In genomic region chr3:169847896-169848295, GRCh38 we compare ENCODE assay signal across 16 cellular contexts. TPM values are rescaled to one million over a fixed set of nuclear protein-coding genes. Genes with fewer than 3 reads are reported as not detected.
DNase-seq lines count a peak whose midpoint lies in the region; TF ChIP-seq lines count a peak whose summit lies in the region.
"Had no signal": no experiment of that assay in that cellular context is flagged by ENCODE, and none has a peak within 500 bp of the region (broad histone marks: within the 10 kb centered on the region; RNA-seq: fewer than 3 reads in every experiment).

No MANE protein-coding gene starts in this region.

- no peak overlapping the region for H2AFZ ChIP-seq in MM.1S (ENCODE audit: low read length)
- H2AFZ ChIP-seq: neural progenitor cell had no signal

- H3K27me3 ChIP-seq in MM.1S (replicated peaks; ENCODE audit: insufficient read depth, low read length): no peaks in the 10 kb centered on the region
- H3K27me3 ChIP-seq: neural progenitor cell had no signal

- H3K36me3 ChIP-seq in MM.1S (replicated peaks; ENCODE audit: insufficient read depth, low read length): no peaks in the 10 kb centered on the region
- H3K36me3 ChIP-seq: HAP-1, neural progenitor cell had no signal

- no peaks in the 10 kb centered on the region for H3K9me3 ChIP-seq in MM.1S (replicated peaks; ENCODE audit: insufficient read depth, low read length)
- H3K9me3 ChIP-seq: HAP-1 had no signal

- H3K9ac ChIP-seq in MM.1S (ENCODE audit: low read length): no peak overlapping the region
- H3K9ac ChIP-seq: neural progenitor cell had no signal

- no peaks in the 10 kb centered on the region for H3K4me1 ChIP-seq in MM.1S (ENCODE audit: low read length)
- H3K4me1 ChIP-seq: HAP-1, neural progenitor cell had no signal

- no peak overlapping the region for H3K4me2 ChIP-seq in MM.1S (ENCODE audit: low read depth, low read length)
- H3K4me2 ChIP-seq: neural progenitor cell had no signal

- H3K27ac ChIP-seq in epithelial cell of prostate (peak overlapping the region; percentile 55), MM.1S (ENCODE audit: low read length) (no peak overlapping the region)
- H3K27ac ChIP-seq: neural progenitor cell, SK-N-MC had no signal

- no peak for TF ChIP-seq CTCF in MM.1S (IDR thresholded peaks at IDR 0.05; ENCODE audit: low read length)

- no peak overlapping the region for H3K4me3 ChIP-seq in MM.1S (ENCODE audit: low read length)
- H3K4me3 ChIP-seq: HAP-1, neural progenitor cell, SK-N-MC had no signal

- no peaks in the 10 kb centered on the region for H3K79me2 ChIP-seq in MM.1S (ENCODE audit: low read length)

- no peaks in the 10 kb centered on the region for H4K20me1 ChIP-seq in MM.1S (ENCODE audit: insufficient read depth, low read length)

- no peaks in the 10 kb centered on the region for H3K9me2 ChIP-seq in MM.1S (replicated peaks; ENCODE audit: insufficient read depth, low read length)

- peak; percentile 66 for DNase-seq in DMS153 treated with DMSO at 0.1 percent for 48 hours (lab: John Stamatoyannopoulos, UW; ENCODE audit: unreplicated experiment)
- peak; percentile 23 for DNase-seq in LHCN-M2 (ENCODE audit: low read depth)
- DNase-seq in NCI-H510A treated with DMSO at 0.1 percent for 48 hours (lab: John Stamatoyannopoulos, UW): peak; percentile 93
- DNase-seq in epithelial cell of prostate (ENCODE audit: low read depth, low spot score): no peak
- DNase-seq in cerebellar nuclear complex (lab: John Stamatoyannopoulos, UW): no peak
- no peak for DNase-seq in cerebellar cortex (ENCODE audit: low spot score)
- DNase-seq in MM.1S: no peak
- no peak for DNase-seq in A172 (ENCODE audit: low spot score)
- DNase-seq: activated CD8-positive, alpha-beta memory T cell treated with anti-CD3 and anti-CD28 coated beads for 24 hours; activated effector memory CD4-positive, alpha-beta T cell treated with Interleukin-2 at 50 U/mL for 16 hours; stimulated activated naive CD4-positive, alpha-beta T cell treated with Interleukin-2 at 50 U/mL for 16 hours had no signal

- H3F3A ChIP-seq in MM.1S (ENCODE audit: insufficient read depth, low read length): no peaks in the 10 kb centered on the region

RNA-seq across cellular contexts. Expression of gene LRRC31, which starts 21.8 kb away (rescaled TPM):
- total RNA-seq in LHCN-M2 (2014; rRNA removed): not detected in 2 replicates
- polyA plus RNA-seq in LHCN-M2 (2012): not detected
- not detected in 2 replicates for total RNA-seq in A172 (2014; rRNA removed; shearing (Covaris generic))
- total RNA-seq: lung microvascular endothelial cell had no signal
- polyA plus RNA-seq: BJ had no signal

RNA-seq across cellular contexts. Expression of gene LRRC34, which starts 35.2 kb away (rescaled TPM):
- 5.4 TPM in 2 replicates for total RNA-seq in LHCN-M2 (2014; rRNA removed)
- polyA plus RNA-seq in LHCN-M2 (2012): 0.87 TPM
- total RNA-seq in A172 (2014; rRNA removed; shearing (Covaris generic)): not detected in 2 replicates

RNA-seq across cellular contexts. Expression of gene LRRIQ4, which starts 35.2 kb away (rescaled TPM):
- not detected in 2 replicates for total RNA-seq in LHCN-M2 (2014; rRNA removed)
- not detected for polyA plus RNA-seq in LHCN-M2 (2012)
- total RNA-seq in A172 (2014; rRNA removed; shearing (Covaris generic)): not detected in 2 replicates
- total RNA-seq: lung microvascular endothelial cell had no signal
- polyA plus RNA-seq: BJ had no signal

Comparison
In these comparisons a context has a peak if more than half of its experiments do, and no peak if none do; other contexts are left out.
1. DNase-seq: peak in DMS153 treated with DMSO at 0.1 percent for 48 hours (single experiment), LHCN-M2 (single experiment) and NCI-H510A treated with DMSO at 0.1 percent for 48 hours (single experiment); none in epithelial cell of prostate (single experiment), cerebellar nuclear complex (0 of 2), cerebellar cortex (single experiment), MM.1S (single experiment) and A172 (single experiment).